In the genomic region with DNA sequence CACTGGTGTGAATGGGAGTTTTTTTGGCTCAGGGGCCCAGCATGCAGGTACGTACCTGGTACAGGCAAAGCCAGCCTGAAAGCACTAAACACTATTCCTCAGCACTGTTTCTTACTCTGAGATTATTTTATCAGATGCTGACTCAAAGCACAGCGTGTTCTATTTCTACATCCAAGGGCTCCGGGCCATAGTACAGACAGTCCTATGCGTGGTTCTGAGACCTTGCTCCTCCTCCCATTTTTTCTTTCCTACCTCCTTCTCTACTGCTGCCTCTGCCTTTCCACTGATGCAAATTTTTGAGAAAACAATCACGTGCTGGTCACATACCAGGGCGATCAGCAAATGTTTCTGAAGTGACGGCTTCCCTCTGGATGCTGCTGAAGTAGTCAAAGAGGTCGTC, we compare ENCODE assay signal across 20 cellular contexts. TPM values are rescaled to one million over a fixed set of nuclear protein-coding genes. Genes with fewer than 3 reads are reported as not detected.
DNase-seq lines count a peak whose midpoint lies in the region; ATAC-seq, FAIRE-seq and TF ChIP-seq lines count a peak whose summit lies in the region.
"Had no signal": no experiment of that assay in that cellular context is flagged by ENCODE, and none has a peak within 500 bp of the region (broad histone marks: within the 10 kb centered on the region; RNA-seq: fewer than 3 reads in every experiment).

No MANE protein-coding gene starts in this region.

- H3K4me3 ChIP-seq in adipocyte (ENCODE audit: low read length) = peak overlapping the region; percentile 50
- H3K4me3 ChIP-seq in esophagus squamous epithelium = no peak overlapping the region
- no peak overlapping the region for H3K4me3 ChIP-seq in mucosa of descending colon
- H3K4me3 ChIP-seq in tibial artery = no peak overlapping the region
- H3K4me3 ChIP-seq in HepG2 (replicated peaks in 1 of 3; ENCODE audit: insufficient read depth in 1 of 3, low read depth in 2 of 3, low read length in 3 of 3) = no peak overlapping the region

- H3K9me3 ChIP-seq in adipocyte (ENCODE audit: control insufficient read depth, low read length) = no peaks in the 10 kb centered on the region
- H3K9me3 ChIP-seq in esophagus squamous epithelium = no peaks in the 10 kb centered on the region
- H3K9me3 ChIP-seq in mucosa of descending colon = no peaks in the 10 kb centered on the region
- no peaks in the 10 kb centered on the region for H3K9me3 ChIP-seq in tibial artery
- H3K9me3 ChIP-seq in HepG2 (ENCODE audit: low read length) = no peaks in the 10 kb centered on the region
- H3K9me3 ChIP-seq: BE2C had no signal

- TF ChIP-seq CTCF in esophagus squamous epithelium (IDR thresholded peaks at IDR 0.05) = no peak
- no peak for TF ChIP-seq CTCF in mucosa of descending colon (IDR thresholded peaks at IDR 0.05)
- TF ChIP-seq CTCF in tibial artery (IDR thresholded peaks at IDR 0.05) = no peak
- TF ChIP-seq CTCF in HepG2 (CRISPR knock-in tag; IDR thresholded peaks at IDR 0.05) = no peak
- no peak for TF ChIP-seq CTCF in glutamatergic neuron (IDR thresholded peaks at IDR 0.05; ENCODE audit: partially characterized antibody, unreplicated experiment)

- peaks cover 21% of the 10 kb centered on the region for H3K4me1 ChIP-seq in adipocyte (ENCODE audit: control insufficient read depth, insufficient read depth, low read length)
- peaks cover 21 to 42% (median 24%) of the 10 kb centered on the region in 3 donors for H3K4me1 ChIP-seq in esophagus squamous epithelium
- H3K4me1 ChIP-seq in mucosa of descending colon (ENCODE audit: low read depth) = no peaks in the 10 kb centered on the region
- H3K4me1 ChIP-seq in tibial artery = no peaks in the 10 kb centered on the region
- H3K4me1 ChIP-seq in HepG2 (ENCODE audit: insufficient read depth, low read length) = no peaks in the 10 kb centered on the region
- H3K4me1 ChIP-seq: BE2C had no signal

- H3K27ac ChIP-seq in esophagus squamous epithelium (peak overlapping the region; percentile 74 to 88 (median 80)), tibial artery (peak overlapping the region in 1 of 2 donors; percentile 40), HepG2 (ENCODE audit: extremely low read length, insufficient read depth, low read length) (no peak overlapping the region)
- H3K27ac ChIP-seq: KMS-11 had no signal

- H4K20me1 ChIP-seq in HepG2 (ENCODE audit: insufficient read depth, low read length) = no peaks in the 10 kb centered on the region

- no peaks in the 10 kb centered on the region for H3K9me3 Mint-ChIP-seq in glutamatergic neuron (ENCODE audit: unreplicated experiment)
- H3K9me3 Mint-ChIP-seq: stimulated activated naive B cell treated with anti-CD40 and anti-IgM and Interleukin-4, amounts not matched to agents 10 μg/mL and 1 μg/mL and 100 μg/mL, for 72 hours had no signal

- H3K9ac ChIP-seq in adipocyte (ENCODE audit: low read length) (peak overlapping the region; percentile 75), HepG2 (ENCODE audit: insufficient read depth, low read depth, low read length) (no peak overlapping the region)
- H3K9ac ChIP-seq: KMS-11 had no signal

- CTCF ChIA-PET in HepG2 (lab: Yijun Ruan, JAX; ENCODE audit: low intra/inter-chr PET ratio, low total read pairs) = no interaction called here

- H3K27me3 ChIP-seq in adipocyte (replicated peaks; ENCODE audit: control insufficient read depth, insufficient read depth, low read length) (no peaks in the 10 kb centered on the region), esophagus squamous epithelium (no peaks in the 10 kb centered on the region), tibial artery (peaks cover 0 to 12% of the 10 kb centered on the region in 2 donors), HepG2 (ENCODE audit: control insufficient read depth in 1 of 2, insufficient read depth in 2 of 2, low read length in 2 of 2) (peaks cover 2 to 4% of the 10 kb centered on the region in 2 experiments; a peak in 2 of 5 replicates)
- H3K27me3 ChIP-seq: BE2C had no signal

- DNase-seq in adipocyte (ENCODE audit: low read depth) (no peak), esophagus squamous epithelium (lab: John Stamatoyannopoulos, UW) (no peak), mucosa of descending colon (no peak), tibial artery (peak; percentile 47 to 70), HepG2 (ENCODE audit: low spot score) (no peak), activated T-cell treated with anti-CD3 and anti-CD28 coated beads for 4 hours (no peak), glutamatergic neuron (no peak)
- DNase-seq: activated naive CD4-positive, alpha-beta T cell; BE2C; effector CD4-positive, alpha-beta T cell; immature natural killer cell; NCI-H1105 treated with DMSO at 0.1 percent for 48 hours; NCI-H2171 treated with DMSO at 0.1 percent for 48 hours; nucleus accumbens; stimulated activated naive B cell treated with anti-CD40 and anti-IgM and Interleukin-4, amounts not matched to agents 10 μg/mL and 1 μg/mL and 100 μg/mL, for 72 hours had no signal

- no peak overlapping the region for H3K27ac Mint-ChIP-seq in glutamatergic neuron (ENCODE audit: unreplicated experiment)
- H3K27ac Mint-ChIP-seq: immature natural killer cell; stimulated activated naive B cell treated with anti-CD40 and anti-IgM and Interleukin-4, amounts not matched to agents 10 μg/mL and 1 μg/mL and 100 μg/mL, for 72 hours had no signal

- H3K27me3 Mint-ChIP-seq in glutamatergic neuron (ENCODE audit: unreplicated experiment) = no peaks in the 10 kb centered on the region

- POLR2A ChIA-PET in HepG2 (lab: Yijun Ruan, JAX) = no interaction called here

- no peak overlapping the region for H3K4me2 ChIP-seq in HepG2 (ENCODE audit: low read depth, low read length)
- H3K4me2 ChIP-seq: KMS-11 had no signal

- intact Hi-C loops in esophagus squamous epithelium (cut with DNase I) (no loop called here), mucosa of descending colon (cut with DNase I, micrococcal nuclease) (no loop called here), tibial artery (cut with DNase I; ENCODE audit: low total_unique reads) (no loop called here), HepG2 (cut with micrococcal nuclease; ENCODE audit: unreplicated experiment) (no loop called here)

- TF ChIP-seq RAD21 in HepG2 (CRISPR knock-in tag; IDR thresholded peaks at IDR 0.05) = no peak

- H2AFZ ChIP-seq in HepG2 (ENCODE audit: low read length) = no peak overlapping the region

- no peaks in the 10 kb centered on the region for H3K36me3 Mint-ChIP-seq in glutamatergic neuron (ENCODE audit: unreplicated experiment)
- H3K36me3 Mint-ChIP-seq: immature natural killer cell; stimulated activated naive B cell treated with anti-CD40 and anti-IgM and Interleukin-4, amounts not matched to agents 10 μg/mL and 1 μg/mL and 100 μg/mL, for 72 hours had no signal

- in situ Hi-C loops in HepG2 (cut with HindIII; ENCODE audit: extremely low pct_ligation_motif_present, low pct_unique_long_range_greater_than_20kb) = no loop called here

- H3K4me3 Mint-ChIP-seq in glutamatergic neuron (ENCODE audit: unreplicated experiment) = no peak overlapping the region
- H3K4me3 Mint-ChIP-seq: immature natural killer cell; stimulated activated naive B cell treated with anti-CD40 and anti-IgM and Interleukin-4, amounts not matched to agents 10 μg/mL and 1 μg/mL and 100 μg/mL, for 72 hours had no signal

- BruUV-seq in HepG2 (replicated peaks; lab: Mats Ljungman, UMichigan) = no TSS peak

- TF ChIP-seq POLR2A in esophagus squamous epithelium (IDR thresholded peaks at IDR 0.05) = peak in 1 of 4 donors; percentile 9
- TF ChIP-seq POLR2A in HepG2 (IDR thresholded peaks at IDR 0.05; ENCODE audit: insufficient read depth in 1 of 2, low read depth in 2 of 2, low read length in 2 of 2) = no peak

- no peak for FAIRE-seq in HepG2 (lab: Jason Lieb, UNC)
- FAIRE-seq: GM18507 had no signal

- no peaks in the 10 kb centered on the region for H3K79me2 ChIP-seq in HepG2 (ENCODE audit: insufficient read depth, low read length)

- TF ChIP-seq EP300 in HepG2 (IDR thresholded peaks at IDR 0.05; ENCODE audit: low read depth in 2 of 2, low read length in 2 of 2) = no peak
- no peak for TF ChIP-seq EP300 in HepG2 (CRISPR knock-in tag; IDR thresholded peaks at IDR 0.05; ENCODE audit: borderline replicate concordance)

- H3K36me3 ChIP-seq in adipocyte (ENCODE audit: control insufficient read depth, insufficient read depth, low read length, severe bottlenecking) = peaks cover 6% of the 10 kb centered on the region
- peaks cover 0 to 11% (median 0%) of the 10 kb centered on the region in 3 donors for H3K36me3 ChIP-seq in esophagus squamous epithelium
- no peaks in the 10 kb centered on the region for H3K36me3 ChIP-seq in mucosa of descending colon (ENCODE audit: low read depth)
- H3K36me3 ChIP-seq in tibial artery = peaks cover 0 to 5% (median 0%) of the 10 kb centered on the region in 3 donors
- no peaks in the 10 kb centered on the region for H3K36me3 ChIP-seq in HepG2 (replicated peaks in 1 of 2; ENCODE audit: control insufficient read depth in 1 of 2, insufficient read depth in 2 of 2, low read length in 2 of 2)
- H3K36me3 ChIP-seq: BE2C had no signal

- WGBS in esophagus squamous epithelium, 2 donors = 33 to 39% methylated on average over 8 of the region's 8 CpGs
- WGBS in HepG2 (ENCODE audit: low lambda C conversion rate) = 8% methylated on average over 8 of the region's 8 CpGs

- H3K4me1 Mint-ChIP-seq in glutamatergic neuron (ENCODE audit: low read depth, unreplicated experiment) = no peaks in the 10 kb centered on the region
- H3K4me1 Mint-ChIP-seq: immature natural killer cell; stimulated activated naive B cell treated with anti-CD40 and anti-IgM and Interleukin-4, amounts not matched to agents 10 μg/mL and 1 μg/mL and 100 μg/mL, for 72 hours had no signal

- ATAC-seq in mucosa of descending colon (peak; percentile 45), HepG2 (no peak), GM18867 (IDR thresholded peaks at IDR 0.05; ENCODE audit: unreplicated experiment) (no peak)
- ATAC-seq: activated CD4-positive, CD25-positive, alpha-beta regulatory T cell treated with anti-CD3 and anti-CD28 coated beads, Interleukin-2, amount 50 U/mL, for 24 hours; stimulated activated naive B cell treated with anti-CD40 and anti-IgM and Interleukin-4, amounts not matched to agents 10 μg/mL and 1 μg/mL and 100 μg/mL, for 72 hours had no signal

RNA-seq across cellular contexts. Expression of a gene that starts 36.3 kb away (rescaled TPM):
- 10 to 100 TPM in 3 of 4 donors, 1 to 10 TPM in 1; 4.5 to 24.2 (median 17.6) TPM for total RNA-seq in esophagus squamous epithelium
- 10 to 100 TPM in 2 of 3 donors, 1 to 10 TPM in 1; 1.0 to 12.8 (median 12.6) TPM for total RNA-seq in mucosa of descending colon
- not detected in 2 replicates for total RNA-seq in HepG2 (2016; rRNA removed; fragmentation: Illumina TruSeq; extraction: Trizol)
- total RNA-seq in HepG2 (2016; cell fraction: cytosol; rRNA removed; fragmentation: Illumina TruSeq; extraction: Trizol; ENCODE audit: low read depth) = not detected in 2 replicates
- not detected in 2 replicates for total RNA-seq in HepG2 (2016; cell fraction: insoluble cytoplasmic fraction; rRNA removed; fragmentation: Illumina TruSeq; extraction: Trizol)
- not detected in 2 replicates for total RNA-seq in HepG2 (2016; cell fraction: membrane; rRNA removed; fragmentation: Illumina TruSeq; extraction: Trizol)
- total RNA-seq in HepG2 (2016; cell fraction: nucleus; rRNA removed; fragmentation: Illumina TruSeq; extraction: Trizol) = not detected in 2 replicates
- not detected in 2 replicates for polyA plus RNA-seq in HepG2 (2011; rRNA removed)
- not detected in 2 replicates for polyA plus RNA-seq in HepG2 (2011; cell fraction: cytosol; rRNA removed)
- not detected in 2 replicates for polyA plus RNA-seq in HepG2 (2011; cell fraction: nucleus; rRNA removed)
- not detected in 2 replicates for polyA plus RNA-seq in HepG2 (2012)
- polyA plus RNA-seq in HepG2 (2016; cell fraction: cytosol; fragmentation: Illumina TruSeq; extraction: Trizol; ENCODE audit: low read depth) = not detected in 2 replicates
- not detected in 2 replicates for polyA plus RNA-seq in HepG2 (2016; cell fraction: insoluble cytoplasmic fraction; fragmentation: Illumina TruSeq; extraction: Trizol; ENCODE audit: low read depth)
- not detected in 2 replicates for polyA plus RNA-seq in HepG2 (2016; cell fraction: membrane; fragmentation: Illumina TruSeq; extraction: Trizol; ENCODE audit: low read depth)
- polyA plus RNA-seq in HepG2 (2016; cell fraction: nucleus; fragmentation: Illumina TruSeq; extraction: Trizol; ENCODE audit: insufficient read depth, low read depth) = not detected in 2 replicates
- not detected in 2 replicates for polyA minus RNA-seq in HepG2 (2011; rRNA and poly(A)+ RNA removed; ENCODE audit: low replicate concordance)
- not detected in 2 replicates for polyA minus RNA-seq in HepG2 (2011; cell fraction: cytosol; rRNA and poly(A)+ RNA removed)
- polyA minus RNA-seq in HepG2 (2011; cell fraction: nucleus; rRNA and poly(A)+ RNA removed) = not detected in 2 replicates
- total RNA-seq in glutamatergic neuron (ENCODE audit: unreplicated experiment) = 4.8 TPM
- total RNA-seq: T-helper 1 cell treated with Interleukin-12 subunit alpha and Interleukin-12 subunit beta and Interleukin-4 antibody, amounts not matched to agents 30 ng/mL and 1 ng/mL, for 36 hours had no signal
- polyA plus RNA-seq: immature natural killer cell had no signal

Comparison
In these comparisons a context has a peak if more than half of its experiments do, and no peak if none do; other contexts are left out.
1. DNase-seq: peak in tibial artery (2 of 2); none in adipocyte (single experiment), esophagus squamous epithelium (single experiment), mucosa of descending colon (0 of 3), HepG2 (single experiment), activated T-cell treated with anti-CD3 and anti-CD28 coated beads for 4 hours (single experiment) and glutamatergic neuron (single experiment).